Comparison of ENCODE assay signal across 15 cellular contexts in genomic region chr16:75116911-75117245, GRCh38. TPM values are rescaled to one million over a fixed set of nuclear protein-coding genes. Genes with fewer than 3 reads are reported as not detected.
A peak's percentile ranks its signal among the peaks of the same experiment; 100 is the strongest.
DNase-seq lines count a peak whose midpoint lies in the region; TF ChIP-seq lines count a peak whose summit lies in the region.
"Had no signal": no experiment of that assay in that cellular context is flagged by ENCODE, and none has a peak within 500 bp of the region (broad histone marks: within the 10 kb centered on the region; RNA-seq: fewer than 3 reads in every experiment).

No MANE protein-coding gene starts in this region.

- BruUV-seq in Caco-2 (replicated peaks; lab: Mats Ljungman, UMichigan) = no TSS peak

- in situ Hi-C loops in transverse colon (cut with MboI; ENCODE audit: low pct_ligation_motif_present in 1 of 4, low pct_unique_long_range_greater_than_20kb in 1 of 4, low sequenced_read_pairs in 3 of 4) = loop anchor here in 1 of 4 donors (25.0 kb wide), 1 partner anchor 405 kb away; the partner anchor contains the start of gene MLKL

- H3K27me3 ChIP-seq in Caco-2 (replicated peaks; ENCODE audit: control insufficient read depth, insufficient read depth, low read length) = no peaks in the 10 kb centered on the region
- H3K27me3 ChIP-seq in NT2/D1 (ENCODE audit: insufficient read depth, insufficient read length) = no peaks in the 10 kb centered on the region
- no peaks in the 10 kb centered on the region for H3K27me3 ChIP-seq in ovary
- H3K27me3 ChIP-seq in transverse colon = no peaks in the 10 kb centered on the region
- H3K27me3 ChIP-seq: Peyer's patch had no signal

- H3K4me3 Mint-ChIP-seq in Caco-2 (ENCODE audit: unreplicated experiment) (peak overlapping the region; percentile 65), endothelial cell (ENCODE audit: unreplicated experiment) (peak overlapping the region; percentile 53)
- H3K4me3 Mint-ChIP-seq: stimulated activated effector memory CD8-positive, alpha-beta T cell treated with anti-CD3 and anti-CD28 coated beads, Interleukin-12 subunit alpha, Interleukin-12 subunit beta, amount 100 ng/mL, for 72 hours had no signal

- peak overlapping the region in 1 of 2 donors; percentile 60 for H3K27ac ChIP-seq in ovary
- H3K27ac ChIP-seq in transverse colon = peak overlapping the region in 1 of 4 donors; percentile 84

- H3K9ac ChIP-seq in NT2/D1 (ENCODE audit: insufficient read length, low read depth) = peak overlapping the region; percentile 68

- H3K4me3 ChIP-seq in Caco-2 (ENCODE audit: low read depth, low read length) (no peak overlapping the region), NT2/D1 (ENCODE audit: insufficient read length, low read depth) (peak overlapping the region; percentile 57), ovary (peak overlapping the region; percentile 50), transverse colon (peak overlapping the region in 1 of 4 donors; percentile 71)

- peaks cover 47% of the 10 kb centered on the region for H3K36me3 Mint-ChIP-seq in Caco-2 (ENCODE audit: insufficient read depth, unreplicated experiment)
- peaks cover 4% of the 10 kb centered on the region for H3K36me3 Mint-ChIP-seq in endothelial cell (ENCODE audit: low read depth, unreplicated experiment)

- 8 to 14% (median 10%) methylated on average over 3 of the region's 3 CpGs for WGBS in ovary, 3 donors
- WGBS in transverse colon (ENCODE audit: low coverage in 1 of 2), 2 donors = 33 to 35% methylated on average over 1 to 3 of the region's 3 CpGs

- H3K27me3 Mint-ChIP-seq in Caco-2 (ENCODE audit: insufficient read depth, unreplicated experiment) (no peaks in the 10 kb centered on the region), endothelial cell (ENCODE audit: unreplicated experiment) (peaks cover 20% of the 10 kb centered on the region)

- intact Hi-C loops in Caco-2 (cut with micrococcal nuclease; ENCODE audit: unreplicated experiment) = no loop called here
- intact Hi-C loops in ovary (cut with DNase I) = loop anchor here in 1 of 4 donors (10.0 kb wide), 1 partner anchor 412 kb away; the partner anchor contains the start of gene MLKL
- intact Hi-C loops in transverse colon (cut with DNase I; ENCODE audit: low total_unique reads) = no loop called here

- TF ChIP-seq POLR2A in ovary (IDR thresholded peaks at IDR 0.05) (no peak), transverse colon (IDR thresholded peaks at IDR 0.05) (no peak)

- CTCF ChIA-PET in Caco-2 (lab: Charles Lee) = no interaction called here

- H3K9me3 ChIP-seq in Caco-2 (peaks cover 14% of the 10 kb centered on the region), NT2/D1 (ENCODE audit: insufficient read depth, low read length) (peaks cover 12% of the 10 kb centered on the region), ovary (no peaks in the 10 kb centered on the region), transverse colon (peaks cover 0 to 7% of the 10 kb centered on the region in 2 donors)

- peak overlapping the region; percentile 74 for H3K27ac Mint-ChIP-seq in Caco-2 (ENCODE audit: unreplicated experiment)
- H3K27ac Mint-ChIP-seq in endothelial cell (ENCODE audit: unreplicated experiment) = peak overlapping the region; percentile 31
- H3K27ac Mint-ChIP-seq: stimulated activated effector memory CD8-positive, alpha-beta T cell treated with anti-CD3 and anti-CD28 coated beads, Interleukin-12 subunit alpha, Interleukin-12 subunit beta, amount 100 ng/mL, for 72 hours had no signal

- TF ChIP-seq EP300 in ovary (IDR thresholded peaks at IDR 0.05) = no peak
- TF ChIP-seq EP300 in transverse colon (IDR thresholded peaks at IDR 0.05; ENCODE audit: low read depth) = no peak

- POLR2A ChIA-PET in Caco-2 (lab: Charles Lee) = no interaction called here

- TF ChIP-seq CTCF in Caco-2 (IDR thresholded peaks at IDR 0.05; ENCODE audit: insufficient read depth in 1 of 2, low read depth in 1 of 2, low read length in 1 of 2, severe bottlenecking in 1 of 2, unreplicated experiment in 1 of 2) (no peak), endothelial cell (IDR thresholded peaks at IDR 0.05; ENCODE audit: unreplicated experiment) (no peak), ovary (IDR thresholded peaks at IDR 0.05) (no peak), transverse colon (IDR thresholded peaks at IDR 0.05) (no peak)

- peaks cover 1% of the 10 kb centered on the region; the same call in 1 of the 2 replicates for H3K36me3 ChIP-seq in Caco-2 (ENCODE audit: control insufficient read depth, insufficient read depth, low read length)
- peaks cover 4% of the 10 kb centered on the region for H3K36me3 ChIP-seq in NT2/D1 (ENCODE audit: insufficient read depth, insufficient read length, low read length)
- no peaks in the 10 kb centered on the region for H3K36me3 ChIP-seq in ovary
- H3K36me3 ChIP-seq in transverse colon = no peaks in the 10 kb centered on the region
- H3K36me3 ChIP-seq: Peyer's patch had no signal

- H3K9me3 Mint-ChIP-seq in Caco-2 (ENCODE audit: unreplicated experiment) (peaks cover 10% of the 10 kb centered on the region), endothelial cell (ENCODE audit: unreplicated experiment) (no peaks in the 10 kb centered on the region)
- H3K9me3 Mint-ChIP-seq: stimulated activated effector memory CD8-positive, alpha-beta T cell treated with anti-CD3 and anti-CD28 coated beads, Interleukin-12 subunit alpha, Interleukin-12 subunit beta, amount 100 ng/mL, for 72 hours had no signal

- no peak for DNase-seq in Caco-2
- DNase-seq in NT2/D1 (ENCODE audit: low read depth, low spot score) = no peak
- no peak for DNase-seq in endothelial cell (ENCODE audit: low spot score)
- no peak for DNase-seq in ovary
- no peak for DNase-seq in transverse colon
- DNase-seq in AG20443 (ENCODE audit: low spot score) = no peak
- DNase-seq in NCI-H526 treated with DMSO at 0.1 percent for 48 hours (lab: John Stamatoyannopoulos, UW) = no peak
- no peak for DNase-seq in C1 segment of cervical spinal cord (lab: John Stamatoyannopoulos, UW)
- DNase-seq: activated CD8-positive, alpha-beta memory T cell treated with anti-CD3 and anti-CD28 coated beads, Interleukin-2, amount 50 U/mL, for 48 hours; NCI-H1417 treated with DMSO at 0.1 percent for 48 hours; NCI-H510A; T-helper 1 cell had no signal

- H3K4me1 Mint-ChIP-seq in Caco-2 (ENCODE audit: low read depth, unreplicated experiment) (peaks cover 35% of the 10 kb centered on the region), endothelial cell (ENCODE audit: unreplicated experiment) (peaks cover 13% of the 10 kb centered on the region)

- H3K4me1 ChIP-seq in Caco-2 = peaks cover 39% of the 10 kb centered on the region
- peaks cover 34% of the 10 kb centered on the region for H3K4me1 ChIP-seq in NT2/D1 (ENCODE audit: insufficient read depth, insufficient read length)
- H3K4me1 ChIP-seq in ovary (ENCODE audit: insufficient read depth) = peaks cover 12% of the 10 kb centered on the region
- peaks cover 7 to 20% (median 8%) of the 10 kb centered on the region in 4 donors for H3K4me1 ChIP-seq in transverse colon

RNA-seq across cellular contexts. Expression of gene LDHD, which starts 0.3 kb away (rescaled TPM):
- total RNA-seq in Caco-2 (2022) (4.1 and 4.5 TPM in 2 replicates), endothelial cell (ENCODE audit: unreplicated experiment) (0.36 TPM), ovary (10 to 100 TPM; 11.5 to 25.4 (median 20.7) TPM), transverse colon (100 to 1,000 TPM in 2 of 4 donors, 10 to 100 TPM in 2; 38.4 to 198 (median 104) TPM)
- 10 to 100 TPM in 1 of 2 donors, 1 to 10 TPM in 1; 2.1 to 21.7 TPM for polyA plus RNA-seq in ovary
- total RNA-seq: endothelial cell of umbilical vein had no signal

RNA-seq across cellular contexts. Expression of gene ZFP1, which starts 31.4 kb away (rescaled TPM):
- total RNA-seq in Caco-2 (2022) (11.4 and 14.2 TPM in 2 replicates), endothelial cell (ENCODE audit: unreplicated experiment) (12.0 TPM), ovary (10 to 100 TPM in 6 of 7 donors, 1 to 10 TPM in 1; 7.9 to 22.3 (median 13.5) TPM), transverse colon (10 to 100 TPM in 1 of 4 donors, 1 to 10 TPM in 3; 1.1 to 56.7 (median 6.3) TPM)
- polyA plus RNA-seq in ovary = 10 to 100 TPM in 1 of 2 donors, 1 to 10 TPM in 1; 7.2 to 15.7 TPM
